Comparison of ENCODE assay signal across 26 cellular contexts in genomic region chr3:73098026-73098425, GRCh38.
"Had no signal": no experiment of that assay in that cellular context is flagged by ENCODE, and none has a peak within 500 bp of the region (broad histone marks: within the 10 kb centered on the region; RNA-seq: fewer than 3 reads in every experiment).

No MANE protein-coding gene starts in this region.

- H3K36me3 ChIP-seq: stomach, suprapubic skin, thoracic aorta, thyroid gland, tibial artery, tibial nerve, transverse colon, upper lobe of left lung, upper lobe of right lung, uterus, vagina had no signal

- H3K4me1 ChIP-seq: testis, thyroid gland, uterus had no signal

- H3K27ac ChIP-seq: stomach, suprapubic skin, testis, thoracic aorta, thyroid gland, tibial artery, tibial nerve, transverse colon, upper lobe of left lung, upper lobe of right lung, uterus, vagina had no signal

- ATAC-seq: stimulated activated effector memory CD8-positive, alpha-beta T cell treated with anti-CD3 and anti-CD28 coated beads, Interleukin-12 subunit alpha, Interleukin-12 subunit beta, amount 100 ng/mL, for 72 hours; stimulated activated memory B cell treated with anti-CD40 and anti-IgM and Interleukin-4, amounts not matched to agents 10 μg/mL and 1 μg/mL and 100 μg/mL, for 72 hours; stimulated activated naive B cell treated with anti-CD40 and anti-IgM and Interleukin-4, amounts not matched to agents 10 μg/mL and 1 μg/mL and 100 μg/mL, for 72 hours; stimulated activated naive CD8-positive, alpha-beta T cell treated with anti-CD3 and anti-CD28 coated beads, Interleukin-15, amount 100 ng/mL, for 72 hours; stimulated activated naive CD8-positive, alpha-beta T cell treated with anti-CD3 and anti-CD28 coated beads, Interleukin-15, Interleukin-2, amounts not matched to agents 100 U/mL and 50 U/mL, for 24 hours; upper lobe of right lung had no signal

- DNase-seq: stimulated activated CD4-positive, alpha-beta T cell treated with anti-CD3 and anti-CD28 coated beads, Interleukin-2, amount 100 ng/mL, for 48 hours; stimulated activated CD4-positive, alpha-beta T cell treated with anti-CD3 and anti-CD28 coated beads, Interleukin-4, amount 100 ng/mL, for 1 hour; stimulated activated CD4-positive, alpha-beta T cell treated with anti-CD3 and anti-CD28 coated beads, Interleukin-4, amount 100 ng/mL, for 24 hours; stimulated activated CD4-positive, alpha-beta T cell treated with anti-CD3 and anti-CD28 coated beads, Interleukin-4, amount 100 ng/mL, for 4 hours; stimulated activated CD8-positive, alpha-beta memory T cell treated with anti-CD3 and anti-CD28 coated beads, Interleukin-4, amount 100 ng/mL, for 48 hours; stimulated activated naive B cell treated with anti-CD40 and anti-IgM and Interleukin-4, amounts not matched to agents 10 μg/mL and 1 μg/mL and 100 μg/mL, for 72 hours; stimulated activated naive CD4-positive, alpha-beta T cell; stimulated activated naive CD4-positive, alpha-beta T cell treated with Interleukin-2 at 50 U/mL for 16 hours; stimulated activated naive CD8-positive, alpha-beta T cell treated with anti-CD3 and anti-CD28 coated beads, Interleukin-15, amount 100 ng/mL, for 72 hours; stimulated activated naive CD8-positive, alpha-beta T cell treated with anti-CD3 and anti-CD28 coated beads, Interleukin-15, Interleukin-2, amounts not matched to agents 100 U/mL and 50 U/mL, for 24 hours; stomach; substantia nigra; testis; thyroid gland; tibial artery; transverse colon; upper lobe of left lung; upper lobe of right lung; uterus had no signal

- H3K9me3 ChIP-seq: stomach, suprapubic skin, testis, thoracic aorta, thyroid gland, tibial artery, transverse colon, upper lobe of left lung, upper lobe of right lung, uterus, vagina had no signal

- FAIRE-seq: urothelium cell line had no signal

- H3K4me3 ChIP-seq: stomach, suprapubic skin, testis, thoracic aorta, thyroid gland, tibial artery, tibial nerve, transverse colon, upper lobe of left lung, upper lobe of right lung, uterus, vagina had no signal

- H3K27me3 ChIP-seq: stomach, suprapubic skin, testis, thyroid gland, tibial artery, tibial nerve, transverse colon, upper lobe of left lung, upper lobe of right lung, uterus, vagina had no signal
